Comparison of ENCODE assay signal across 8 cellular contexts in genomic region chr14:20343092-20343854, GRCh38. TPM values are rescaled to one million over a fixed set of nuclear protein-coding genes. Genes with fewer than 3 reads are reported as not detected.
DNase-seq lines count a peak whose midpoint lies in the region; ATAC-seq, FAIRE-seq and TF ChIP-seq lines count a peak whose summit lies in the region.

PARP2 (plus strand) TSS chr14:20343635; CDS start chr14:20343642, 7 bp downstream.

- H3K27ac ChIP-seq in body of pancreas = peak within 1 kb of the TSS; percentile 85 to 91 (median 89)

- peak; percentile 98 for FAIRE-seq in TTC549 (lab: Jason Lieb, UNC)

- H3K9me3 ChIP-seq in body of pancreas = no peaks in the 10 kb centered on the region

- H3K4me1 ChIP-seq in body of pancreas = peaks cover 11% of the 10 kb centered on the region

- peaks cover 0 to 2% of the 10 kb centered on the region in 2 donors for H3K36me3 ChIP-seq in body of pancreas (replicated peaks in 1 of 2; ENCODE audit: insufficient read depth in 1 of 2, low read depth in 2 of 2)

- peak within 1 kb of the TSS; percentile 59 to 79 for H3K4me3 ChIP-seq in body of pancreas

- intact Hi-C loops in body of pancreas (cut with DNase I) = no loop called here
- intact Hi-C loops in sciatic nerve (cut with DNase I) = no loop called here

- ATAC-seq in GM18520 (IDR thresholded peaks at IDR 0.05; ENCODE audit: unreplicated experiment) (peak; percentile 91), HG03064 (IDR thresholded peaks at IDR 0.05; ENCODE audit: low read depth, unreplicated experiment) (peak; percentile 88), body of pancreas (peak; percentile 93), sciatic nerve (peak; percentile 98)

- WGBS in body of pancreas, 2 donors = 0 to 1% methylated on average over 18 to 50 of the region's 50 CpGs

- peak; percentile 98 for TF ChIP-seq POLR2A in body of pancreas (IDR thresholded peaks at IDR 0.05)

- DNase-seq in 8988T (peak; percentile 32), NCI-H2107 treated with DMSO at 0.1 percent for 48 hours (lab: John Stamatoyannopoulos, UW; ENCODE audit: unreplicated experiment) (peak; percentile 100), body of pancreas (peak; percentile 96 to 99 (median 98)), iPS DF 19.7 (ENCODE audit: low read depth, low spot score) (peak; percentile 98), sciatic nerve (ENCODE audit: low spot score) (peak; percentile 98)

- peak in 2 of 7 experiments; percentile 1 to 7 for TF ChIP-seq CTCF in body of pancreas (IDR thresholded peaks at IDR 0.05)

- H3K27me3 ChIP-seq in body of pancreas = no peaks in the 10 kb centered on the region

RNA-seq across cellular contexts. Expression of gene PARP2, which starts in this region (rescaled TPM):
- 10 to 100 TPM in 1 of 2 donors, 1 to 10 TPM in 1; 5.6 to 11.7 TPM for total RNA-seq in body of pancreas
- total RNA-seq in sciatic nerve = 23.7 TPM

Comparison
In these comparisons a context has a peak if more than half of its experiments do, and no peak if none do; other contexts are left out.
1. Peak in every context shown above with its lines: DNase-seq, ATAC-seq, H3K4me3 ChIP-seq and H3K27ac ChIP-seq.
2. DNase-seq: peak in every context shown above with its lines; median percentile 100 in NCI-H2107 treated with DMSO at 0.1 percent for 48 hours; 98 in iPS DF 19.7; 98 in sciatic nerve; 98 in body of pancreas; 32 in 8988T.